12 cellular contexts compared by ENCODE assay signal in the genomic region with DNA sequence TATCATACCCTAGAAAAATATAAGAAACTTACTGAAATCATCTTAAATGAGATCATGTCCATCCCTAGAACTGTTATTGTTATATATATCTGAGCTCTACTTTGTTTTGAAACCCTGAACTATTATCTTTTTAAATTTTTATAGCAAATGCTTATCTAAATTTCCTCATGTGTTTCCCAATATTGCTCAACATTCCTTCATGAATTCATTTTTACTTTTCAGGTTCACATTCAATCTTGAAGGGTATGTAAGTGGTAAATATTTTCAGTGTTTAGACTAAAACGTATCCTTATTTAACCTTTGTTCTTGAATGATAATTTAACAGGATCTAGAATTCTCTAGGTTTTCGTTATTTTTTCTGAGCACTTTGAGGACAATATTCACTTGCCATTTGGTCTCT.
"Had no signal": no experiment of that assay in that cellular context is flagged by ENCODE, and none has a peak within 500 bp of the region (broad histone marks: within the 10 kb centered on the region; RNA-seq: fewer than 3 reads in every experiment).

No MANE protein-coding gene starts in this region.

- H3K9me3 Mint-ChIP-seq: activated CD4-positive, alpha-beta T cell treated with anti-CD3 and anti-CD28 coated beads, Interleukin-2, amount 10 ng/mL, durations not matched to agents 7 days and 5 days; activated naive CD4-positive, alpha-beta T cell treated with anti-CD3 and anti-CD28 coated beads, Interleukin-2, amount 10 ng/mL, durations not matched to agents 7 days and 5 days; activated T-helper 17 cell treated with anti-CD3 and anti-CD28 coated beads, Interleukin-2, amount 50 U/mL, for 72 hours; nephron had no signal

- H3K36me3 Mint-ChIP-seq: activated naive CD4-positive, alpha-beta T cell treated with anti-CD3 and anti-CD28 coated beads, Interleukin-2, amount 10 ng/mL, durations not matched to agents 7 days and 5 days had no signal

- H3K27ac Mint-ChIP-seq: activated CD4-positive, alpha-beta T cell treated with anti-CD3 and anti-CD28 coated beads, Interleukin-2, amount 10 ng/mL, durations not matched to agents 7 days and 5 days; activated naive CD4-positive, alpha-beta T cell treated with anti-CD3 and anti-CD28 coated beads, Interleukin-2, amount 10 ng/mL, durations not matched to agents 7 days and 5 days; activated T-helper 17 cell treated with anti-CD3 and anti-CD28 coated beads, Interleukin-2, amount 50 U/mL, for 72 hours; nephron had no signal

- H3K4me3 ChIP-seq: colonic mucosa, pancreas, SJCRH30, thyroid gland had no signal

- DNase-seq: activated CD4-positive, alpha-beta T cell treated with anti-CD3 and anti-CD28 coated beads, Interleukin-2, amount 10 ng/mL, durations not matched to agents 7 days and 5 days; activated naive CD4-positive, alpha-beta T cell treated with anti-CD3 and anti-CD28 coated beads, Interleukin-2, amount 10 ng/mL, durations not matched to agents 7 days and 5 days; activated T-cell treated with anti-CD3 and anti-CD28 coated beads for 4 hours; aorta; colonic mucosa; left cardiac atrium; pancreas; stimulated activated CD4-positive, alpha-beta T cell treated with anti-CD3 and anti-CD28 coated beads, Interleukin-4, amount 100 ng/mL, for 4 hours; thyroid gland had no signal

- H3K27ac ChIP-seq: colonic mucosa, pancreas, SJCRH30, thyroid gland had no signal

- H3K4me1 ChIP-seq: colonic mucosa, pancreas had no signal

- ATAC-seq: activated T-helper 17 cell treated with anti-CD3 and anti-CD28 coated beads, Interleukin-2, amount 50 U/mL, for 72 hours; left cardiac atrium; pancreas had no signal

- H3K27me3 Mint-ChIP-seq: activated CD4-positive, alpha-beta T cell treated with anti-CD3 and anti-CD28 coated beads, Interleukin-2, amount 10 ng/mL, durations not matched to agents 7 days and 5 days; activated naive CD4-positive, alpha-beta T cell treated with anti-CD3 and anti-CD28 coated beads, Interleukin-2, amount 10 ng/mL, durations not matched to agents 7 days and 5 days; activated T-helper 17 cell treated with anti-CD3 and anti-CD28 coated beads, Interleukin-2, amount 50 U/mL, for 72 hours had no signal

- H3K4me3 Mint-ChIP-seq: activated CD4-positive, alpha-beta T cell treated with anti-CD3 and anti-CD28 coated beads, Interleukin-2, amount 10 ng/mL, durations not matched to agents 7 days and 5 days; activated naive CD4-positive, alpha-beta T cell treated with anti-CD3 and anti-CD28 coated beads, Interleukin-2, amount 10 ng/mL, durations not matched to agents 7 days and 5 days; activated T-helper 17 cell treated with anti-CD3 and anti-CD28 coated beads, Interleukin-2, amount 50 U/mL, for 72 hours; nephron had no signal

- H3K9me3 ChIP-seq: colonic mucosa, pancreas, SJCRH30, thyroid gland had no signal

- H3K27me3 ChIP-seq: colonic mucosa, pancreas, SJCRH30, thyroid gland had no signal

- H3K36me3 ChIP-seq: colonic mucosa, pancreas, SJCRH30, thyroid gland had no signal
